Comparison of ENCODE assay signal across 1 cellular context in genomic region chr6:27592481-27593199, GRCh38.
TF ChIP-seq lines count a peak whose summit lies in the region.

No MANE protein-coding gene starts in this region.

TF ChIP-seq in H1, 55 proteins besides CTCF, POLR2A, EP300 and RAD21 (continued from another document):
- TF ChIP-seq ATF2 (IDR thresholded peaks at IDR 0.05; ENCODE audit: low read length) (peak; percentile 73; the same call in 1 of the 2 replicates), CEBPB (IDR thresholded peaks at IDR 0.05; ENCODE audit: low read depth, low read length) (peak; percentile 46; the same call in 1 of the 2 replicates), MAFK (IDR thresholded peaks at IDR 0.05; ENCODE audit: low read depth, low read length) (peak; percentile 90; the same call in 1 of the 2 replicates), GABPA (IDR thresholded peaks at IDR 0.05; ENCODE audit: borderline replicate concordance, insufficient read depth, low read length) (0 out of 2 replicates have a peak, but pooled peaks have one; percentile 38)
